23 cellular contexts compared by ENCODE assay signal in the genomic region with DNA sequence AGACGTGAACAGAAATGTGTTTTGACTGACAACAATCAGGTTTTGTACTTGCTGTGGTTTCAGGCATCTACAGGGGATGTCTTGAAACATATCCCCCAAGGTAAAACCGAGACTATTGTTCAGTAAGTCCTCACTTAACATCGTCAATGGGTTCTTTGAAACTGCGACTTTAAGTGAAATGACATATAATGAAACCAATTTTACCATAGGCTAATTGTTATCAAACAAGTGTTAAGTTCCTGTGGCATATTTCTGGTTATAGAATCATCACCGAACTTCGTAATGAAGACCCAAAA. TPM values are rescaled to one million over a fixed set of nuclear protein-coding genes. Genes with fewer than 3 reads are reported as not detected.
A peak's percentile ranks its signal among the peaks of the same experiment; 100 is the strongest.
DNase-seq lines count a peak whose midpoint lies in the region; ATAC-seq, FAIRE-seq and TF ChIP-seq lines count a peak whose summit lies in the region.
"Had no signal": no experiment of that assay in that cellular context is flagged by ENCODE, and none has a peak within 500 bp of the region (broad histone marks: within the 10 kb centered on the region; RNA-seq: fewer than 3 reads in every experiment).

No MANE protein-coding gene starts in this region.

- peak; percentile 81 for FAIRE-seq in GM18507 (lab: Jason Lieb, UNC)
- FAIRE-seq in endometrium (lab: Jason Lieb, UNC): peak; percentile 73
- FAIRE-seq: endothelial cell of umbilical vein, H1 had no signal

- no peak overlapping the region for H4K8ac ChIP-seq in trophoblast cell (ENCODE audit: low read depth, low read length)

- no peaks in the 10 kb centered on the region for H3K79me2 ChIP-seq in trophoblast cell (ENCODE audit: control insufficient read depth, insufficient read depth, low read length, poor library complexity)

- no peak overlapping the region for H3K18ac ChIP-seq in trophoblast cell (ENCODE audit: low read length)

- DNase-seq in GM06990 (ENCODE audit: extremely low read depth, insufficient read length): peak; percentile 58
- no peak for DNase-seq in GM18507 (ENCODE audit: extremely low spot score, insufficient read length, low read depth)
- no peak for DNase-seq in sigmoid colon
- no peak for DNase-seq in A172 (ENCODE audit: low spot score)
- DNase-seq in trophoblast cell: no peak
- DNase-seq: activated CD8-positive, alpha-beta memory T cell treated with anti-CD3 and anti-CD28 coated beads for 24 hours; activated effector memory CD4-positive, alpha-beta T cell treated with anti-CD3 and anti-CD28 coated beads, Interleukin-2, amount 50 U/mL, for 16 hours; DMS153; Karpas-422; mesendoderm; NCI-H226 had no signal

- H2BK12ac ChIP-seq in trophoblast cell (ENCODE audit: low read length): no peak overlapping the region

- H3K36me3 ChIP-seq in GM06990 (ENCODE audit: control insufficient read depth, insufficient read depth, low read length): no peaks in the 10 kb centered on the region
- no peaks in the 10 kb centered on the region for H3K36me3 ChIP-seq in sigmoid colon
- H3K36me3 ChIP-seq in trophoblast cell (ENCODE audit: control insufficient read depth in 1 of 2, insufficient read depth in 2 of 2, low read length in 2 of 2): no peaks in the 10 kb centered on the region
- H3K36me3 ChIP-seq: ascending aorta, thoracic aorta had no signal

- no peak overlapping the region for H2BK5ac ChIP-seq in trophoblast cell (ENCODE audit: low read depth, low read length, poor library complexity)

- H3K4me3 ChIP-seq in GM06990 (replicated peaks; ENCODE audit: low read depth, low read length) (no peak overlapping the region), sigmoid colon (no peak overlapping the region), trophoblast cell (ENCODE audit: low read depth, low read length) (no peak overlapping the region)
- H3K4me3 ChIP-seq: ascending aorta, skin epidermis, thoracic aorta had no signal

- no peak overlapping the region for H3K4ac ChIP-seq in trophoblast cell (ENCODE audit: low read depth, low read length)

- H3K23ac ChIP-seq in trophoblast cell (ENCODE audit: low read length): no peak overlapping the region

- no peak overlapping the region for H4K12ac ChIP-seq in trophoblast cell (ENCODE audit: low read depth, low read length)

- H4K91ac ChIP-seq in trophoblast cell (ENCODE audit: low read depth, low read length): no peak overlapping the region

- H3K27me3 ChIP-seq in GM06990 (replicated peaks; ENCODE audit: control insufficient read depth, insufficient read depth, low read length) (no peaks in the 10 kb centered on the region), sigmoid colon (no peaks in the 10 kb centered on the region), trophoblast cell (ENCODE audit: insufficient read depth, low read length) (no peaks in the 10 kb centered on the region)
- H3K27me3 ChIP-seq: ascending aorta had no signal

- 79 to 86% methylated on average over 6 of the region's 6 CpGs for WGBS in sigmoid colon, 2 donors
- no CpG with 5 or more reads among the region's 6 CpGs for WGBS in trophoblast cell (ENCODE audit: extremely low coverage, insufficient coverage, insufficient read length)

- peak; percentile 47 for ATAC-seq in HG02852 (IDR thresholded peaks at IDR 0.05; ENCODE audit: unreplicated experiment)

- TF ChIP-seq EP300 in sigmoid colon (IDR thresholded peaks at IDR 0.05): no peak

- no peak overlapping the region for H2AFZ ChIP-seq in trophoblast cell (ENCODE audit: insufficient read depth, low read length, poor library complexity)

- H3K4me1 ChIP-seq in sigmoid colon (peaks cover 0 to 6% (median 2%) of the 10 kb centered on the region in 4 donors), trophoblast cell (ENCODE audit: control insufficient read depth in 1 of 2, insufficient read depth in 2 of 2, low read length in 2 of 2) (no peaks in the 10 kb centered on the region)

- TF ChIP-seq CTCF in GM06990 (IDR thresholded peaks at IDR 0.05; ENCODE audit: insufficient read depth, low read length, poor library complexity, severe bottlenecking) (no peak), sigmoid colon (IDR thresholded peaks at IDR 0.05) (no peak)

- H3K9ac ChIP-seq in trophoblast cell (ENCODE audit: low read length): no peak overlapping the region

- H3K27ac ChIP-seq in sigmoid colon (no peak overlapping the region), trophoblast cell (ENCODE audit: low read depth, low read length) (no peak overlapping the region)
- H3K27ac ChIP-seq: ascending aorta, thoracic aorta had no signal

- intact Hi-C loops in sigmoid colon (cut with DNase I): loop anchor here (5.0 kb wide), 1 partner anchor 192 kb away; no protein-coding TSS in a partner anchor

- H3K9me3 ChIP-seq in sigmoid colon (no peaks in the 10 kb centered on the region), trophoblast cell (ENCODE audit: insufficient read depth, low read depth, low read length) (no peaks in the 10 kb centered on the region)
- H3K9me3 ChIP-seq: ascending aorta, thoracic aorta had no signal

- H3K14ac ChIP-seq in trophoblast cell (ENCODE audit: low read length): no peak overlapping the region

- no peak for TF ChIP-seq POLR2A in sigmoid colon (IDR thresholded peaks at IDR 0.05)

- no peak overlapping the region for H2BK120ac ChIP-seq in trophoblast cell (ENCODE audit: insufficient read depth, low read length, poor library complexity)

- no peak overlapping the region for H2AK5ac ChIP-seq in trophoblast cell (ENCODE audit: low read length)

- H3K4me2 ChIP-seq in trophoblast cell (ENCODE audit: low read length): no peak overlapping the region

- H3K79me1 ChIP-seq in trophoblast cell (ENCODE audit: low read length): no peaks in the 10 kb centered on the region

RNA-seq across cellular contexts. Expression of a gene that starts 16.4 kb away (rescaled TPM):
- total RNA-seq in sigmoid colon: 10 to 100 TPM in 3 of 4 donors, 1 to 10 TPM in 1; 6.5 to 23.9 (median 16.7) TPM
- 1 to 10 TPM in 2 of 3 donors, not detected in 1; 1.0 to 3.0 TPM for polyA plus RNA-seq in sigmoid colon
- not detected in 2 replicates for total RNA-seq in A172 (2014; rRNA removed; shearing (Covaris generic))
- polyA plus RNA-seq in trophoblast cell (2013): not detected in 2 replicates
- total RNA-seq: endothelial cell of umbilical vein, fibroblast of villous mesenchyme, H1, progenitor cell of endocrine pancreas, RPMI7951 had no signal
- polyA plus RNA-seq: endothelial cell of umbilical vein, H1, neural cell had no signal

RNA-seq across cellular contexts. Expression of a gene that starts 36.3 kb away (rescaled TPM):
- total RNA-seq in sigmoid colon: 10 to 100 TPM; 41.8 to 93.3 (median 59.8) TPM
- polyA plus RNA-seq in sigmoid colon: 10 to 100 TPM in 1 of 3 donors, 1 to 10 TPM in 2; 1.6 to 10.8 (median 4.4) TPM
- not detected in 2 replicates for total RNA-seq in A172 (2014; rRNA removed; shearing (Covaris generic))
- not detected in 2 replicates for polyA plus RNA-seq in trophoblast cell (2013)
- total RNA-seq: endothelial cell of umbilical vein, fibroblast of villous mesenchyme, H1, progenitor cell of endocrine pancreas, RPMI7951 had no signal
- polyA plus RNA-seq: BJ, endothelial cell of umbilical vein, H1, neural cell had no signal

RNA-seq across cellular contexts. Expression of a gene that starts 41.6 kb away (rescaled TPM):
- total RNA-seq in sigmoid colon: 10 to 100 TPM in 3 of 4 donors, 1 to 10 TPM in 1; 9.4 to 96.9 (median 20.2) TPM
- polyA plus RNA-seq in sigmoid colon: 1 to 10 TPM; 1.5 to 2.5 (median 1.8) TPM
- total RNA-seq in A172 (2014; rRNA removed; shearing (Covaris generic)): not detected in 2 replicates
- 0.01 TPM in 1 of 2 replicates, not detected in the other for polyA plus RNA-seq in trophoblast cell (2013)
- total RNA-seq: endothelial cell of umbilical vein, H1, progenitor cell of endocrine pancreas had no signal
- polyA plus RNA-seq: endothelial cell of umbilical vein, H1 had no signal

Comparison
In these comparisons a context has a peak if more than half of its experiments do, and no peak if none do; other contexts are left out.
1. RNA of a gene that starts 36.3 kb away (total RNA-seq): 41.8 to 93.3 TPM in sigmoid colon; not detected in A172; every median in the first group is over 10 times any median in the second.
2. RNA of a gene that starts 41.6 kb away (total RNA-seq): 9.4 to 96.9 TPM in sigmoid colon; not detected in A172; every median in the first group is over 10 times any median in the second.